In the genomic region with DNA sequence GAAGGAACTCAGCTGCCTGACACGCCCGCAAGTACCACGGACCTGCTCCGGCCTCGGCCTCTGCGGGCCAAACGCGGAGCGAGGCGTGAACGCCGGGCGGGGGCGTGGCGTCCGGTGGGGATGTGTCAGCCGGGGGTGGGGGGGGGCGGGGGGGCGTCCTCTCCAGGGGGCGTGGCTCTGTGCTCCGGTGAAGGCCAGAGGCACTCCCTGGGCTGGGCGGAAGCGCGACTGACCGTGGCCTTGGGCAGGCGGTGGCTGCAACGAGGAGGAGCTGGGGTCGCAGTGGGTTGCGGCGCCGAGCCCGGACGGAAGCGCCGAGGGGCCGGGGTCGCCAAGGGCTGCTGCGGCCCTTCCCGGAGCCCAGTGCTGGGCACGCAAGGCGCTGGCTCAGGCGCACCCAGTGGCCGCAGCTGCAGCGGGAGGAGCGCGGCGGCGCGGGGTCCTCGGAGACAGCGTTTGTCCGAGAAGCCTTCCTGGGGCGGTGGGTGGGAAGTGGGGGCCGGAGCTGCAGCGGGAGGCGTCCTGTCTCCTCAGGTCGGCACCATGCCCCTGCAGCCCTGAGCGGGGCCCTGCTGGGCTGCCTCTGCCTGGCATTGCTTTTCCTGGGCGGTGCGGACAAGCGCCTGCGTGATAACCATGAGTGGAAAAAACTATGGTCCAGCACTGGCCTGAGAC, we compare ENCODE assay signal across 18 cellular contexts. TPM values are rescaled to one million over a fixed set of nuclear protein-coding genes. Genes with fewer than 3 reads are reported as not detected.
A peak's percentile ranks its signal among the peaks of the same experiment; 100 is the strongest.
DNase-seq lines count a peak whose midpoint lies in the region; ATAC-seq, FAIRE-seq and TF ChIP-seq lines count a peak whose summit lies in the region.
"Had no signal": no experiment of that assay in that cellular context is flagged by ENCODE, and none has a peak within 500 bp of the region (broad histone marks: within the 10 kb centered on the region; RNA-seq: fewer than 3 reads in every experiment).

No MANE protein-coding gene starts in this region.

- no peaks in the 10 kb centered on the region for H3K27me3 Mint-ChIP-seq in activated CD8-positive, alpha-beta memory T cell treated with anti-CD3 and anti-CD28 coated beads, Interleukin-2, amount 10 ng/mL, durations not matched to agents 7 days and 5 days

- no peak overlapping the region for H3K27ac Mint-ChIP-seq in activated CD8-positive, alpha-beta memory T cell treated with anti-CD3 and anti-CD28 coated beads, Interleukin-2, amount 10 ng/mL, durations not matched to agents 7 days and 5 days
- H3K27ac Mint-ChIP-seq: immature natural killer cell; stimulated activated naive B cell treated with anti-CD40 and anti-IgM and Interleukin-4, amounts not matched to agents 10 μg/mL and 1 μg/mL and 100 μg/mL, for 72 hours; T-helper 17 cell had no signal

- peak in 1 of 2 donors; percentile 77 for ATAC-seq in upper lobe of left lung (ENCODE audit: low FRiP score in 2 of 2)
- ATAC-seq in GM18502 (IDR thresholded peaks at IDR 0.05; ENCODE audit: poor library complexity, unreplicated experiment), result no peak
- ATAC-seq in GM21528 (IDR thresholded peaks at IDR 0.05; ENCODE audit: low FRiP score, unreplicated experiment), result no peak
- ATAC-seq in activated CD8-positive, alpha-beta memory T cell treated with anti-CD3 and anti-CD28 coated beads, Interleukin-2, amount 10 ng/mL, durations not matched to agents 7 days and 5 days, result no peak
- ATAC-seq: stimulated activated naive B cell treated with anti-CD40 and anti-IgM and Interleukin-4, amounts not matched to agents 10 μg/mL and 1 μg/mL and 100 μg/mL, for 72 hours; T-helper 17 cell had no signal

- no peaks in the 10 kb centered on the region for H3K4me1 Mint-ChIP-seq in activated CD8-positive, alpha-beta memory T cell treated with anti-CD3 and anti-CD28 coated beads, Interleukin-2, amount 10 ng/mL, durations not matched to agents 7 days and 5 days
- H3K4me1 Mint-ChIP-seq: neural crest cell; stimulated activated naive B cell treated with anti-CD40 and anti-IgM and Interleukin-4, amounts not matched to agents 10 μg/mL and 1 μg/mL and 100 μg/mL, for 72 hours; T-helper 17 cell had no signal

- H3K4me3 Mint-ChIP-seq in activated CD8-positive, alpha-beta memory T cell treated with anti-CD3 and anti-CD28 coated beads, Interleukin-2, amount 10 ng/mL, durations not matched to agents 7 days and 5 days, result no peak overlapping the region
- H3K4me3 Mint-ChIP-seq: immature natural killer cell; neural crest cell; stimulated activated naive B cell treated with anti-CD40 and anti-IgM and Interleukin-4, amounts not matched to agents 10 μg/mL and 1 μg/mL and 100 μg/mL, for 72 hours; T-helper 17 cell had no signal

- no peak for FAIRE-seq in frontal cortex (lab: Jason Lieb, UNC)
- FAIRE-seq: H54 had no signal

- no peak for TF ChIP-seq CTCF in ovary (IDR thresholded peaks at IDR 0.05)
- TF ChIP-seq CTCF in upper lobe of left lung (IDR thresholded peaks at IDR 0.05), result no peak

- H3K4me1 ChIP-seq in ovary (ENCODE audit: insufficient read depth) (no peaks in the 10 kb centered on the region), upper lobe of left lung (peaks cover 0 to 13% (median 8%) of the 10 kb centered on the region in 4 donors)

- peaks cover 3% of the 10 kb centered on the region for H3K9me3 Mint-ChIP-seq in activated CD8-positive, alpha-beta memory T cell treated with anti-CD3 and anti-CD28 coated beads, Interleukin-2, amount 10 ng/mL, durations not matched to agents 7 days and 5 days (ENCODE audit: low read depth)

- DNase-seq in SK-N-DZ (ENCODE audit: low spot score) (peak; percentile 2), frontal cortex (ENCODE audit: low spot score in 2 of 2) (peak; percentile 31 to 49), ovary (peak; percentile 29 to 66 (median 56)), upper lobe of left lung (peak in 1 of 2 donors; percentile 87), HK-2 (ENCODE audit: unreplicated experiment) (no peak)
- no peak for DNase-seq in activated CD8-positive, alpha-beta memory T cell treated with anti-CD3 and anti-CD28 coated beads, Interleukin-2, amount 10 ng/mL, durations not matched to agents 7 days and 5 days
- DNase-seq: activated gamma-delta T cell; central memory CD4-positive, alpha-beta T cell; immature natural killer cell; NCI-H187 treated with DMSO at 0.1 percent for 48 hours; stimulated activated CD4-positive, alpha-beta T cell treated with anti-CD3 and anti-CD28 coated beads, Interleukin-2, amount 100 ng/mL, for 24 hours; stimulated activated naive B cell treated with anti-CD40 and anti-IgM and Interleukin-4, amounts not matched to agents 10 μg/mL and 1 μg/mL and 100 μg/mL, for 72 hours; T-helper 17 cell had no signal

- intact Hi-C loops in ovary (cut with DNase I), result no loop called here

- H3K4me3 ChIP-seq in ovary (peak overlapping the region; percentile 34), upper lobe of left lung (peak overlapping the region in 3 of 4 donors; percentile 44 to 52 (median 52))

- H3K27ac ChIP-seq in ovary (no peak overlapping the region), upper lobe of left lung (no peak overlapping the region)

- TF ChIP-seq POLR2A in ovary (IDR thresholded peaks at IDR 0.05) (no peak), upper lobe of left lung (IDR thresholded peaks at IDR 0.05) (no peak)

- H3K36me3 ChIP-seq in ovary, result no peaks in the 10 kb centered on the region
- no peaks in the 10 kb centered on the region for H3K36me3 ChIP-seq in upper lobe of left lung

- H3K27me3 ChIP-seq in ovary (no peaks in the 10 kb centered on the region), upper lobe of left lung (no peaks in the 10 kb centered on the region)

- CTCF ChIA-PET in activated CD8-positive, alpha-beta memory T cell treated with anti-CD3 and anti-CD28 coated beads, Interleukin-2, amount 10 ng/mL, durations not matched to agents 7 days and 5 days (lab: Charles Lee), result no interaction called here

- TF ChIP-seq EP300 in ovary (IDR thresholded peaks at IDR 0.05) (no peak), upper lobe of left lung (IDR thresholded peaks at IDR 0.05) (no peak)

- H3K9me3 ChIP-seq in ovary (no peaks in the 10 kb centered on the region), upper lobe of left lung (peaks cover 0 to 5% (median 0%) of the 10 kb centered on the region in 4 donors)

- WGBS in ovary, 3 donors, result 2 to 17% (median 2%) methylated on average over 5 to 61 of the region's 62 CpGs
- WGBS in upper lobe of left lung, 2 donors, result 3 to 15% methylated on average over 6 to 9 of the region's 62 CpGs

- H3K36me3 Mint-ChIP-seq in activated CD8-positive, alpha-beta memory T cell treated with anti-CD3 and anti-CD28 coated beads, Interleukin-2, amount 10 ng/mL, durations not matched to agents 7 days and 5 days, result no peaks in the 10 kb centered on the region
- H3K36me3 Mint-ChIP-seq: stimulated activated naive B cell treated with anti-CD40 and anti-IgM and Interleukin-4, amounts not matched to agents 10 μg/mL and 1 μg/mL and 100 μg/mL, for 72 hours had no signal

RNA-seq across cellular contexts. Expression of a gene that starts 59.0 kb away (rescaled TPM):
- polyA plus RNA-seq in SK-N-DZ (2014; cell fraction: cytosol; rRNA removed), result not detected in 2 replicates
- not detected in 2 replicates for polyA plus RNA-seq in SK-N-DZ (2014; cell fraction: nucleus; rRNA removed)
- total RNA-seq in frontal cortex (not detected), ovary (1 to 10 TPM in 1 of 7 donors, not detected in 6; 7.1 TPM), upper lobe of left lung (1 to 10 TPM in 4 of 6 donors, under 1 TPM in 1, not detected in 1; 0.89 to 9.1 (median 1.4) TPM)
- not detected for polyA plus RNA-seq in ovary
- not detected for total RNA-seq in activated CD8-positive, alpha-beta memory T cell treated with anti-CD3 and anti-CD28 coated beads, Interleukin-2, amount 10 ng/mL, durations not matched to agents 7 days and 5 days
- total RNA-seq: fibroblast of lung, neural crest cell, T-helper 17 cell had no signal
- polyA plus RNA-seq: fibroblast of lung, immature natural killer cell had no signal

Comparison
In these comparisons a context has a peak if more than half of its experiments do, and no peak if none do; other contexts are left out.
1. DNase-seq: peak in SK-N-DZ (single experiment), frontal cortex (2 of 2) and ovary (5 of 5); none in HK-2 (single experiment) and activated CD8-positive, alpha-beta memory T cell treated with anti-CD3 and anti-CD28 coated beads, Interleukin-2, amount 10 ng/mL, durations not matched to agents 7 days and 5 days (single experiment).